Comparison of ENCODE assay signal across 15 cellular contexts in genomic region chr1:62515055-62515454, GRCh38.
DNase-seq lines count a peak whose midpoint lies in the region; ATAC-seq, FAIRE-seq and TF ChIP-seq lines count a peak whose summit lies in the region.
"Had no signal": no experiment of that assay in that cellular context is flagged by ENCODE, and none has a peak within 500 bp of the region (broad histone marks: within the 10 kb centered on the region; RNA-seq: fewer than 3 reads in every experiment).

No MANE protein-coding gene starts in this region.

- H3K27ac ChIP-seq in BLaER1 treated with 17β-estradiol and CSF1 and Interleukin-3, amounts not matched to agents 10 nM and 100 nM: peak overlapping the region in 8 of 11 experiments; percentile 40 to 75 (median 70); a peak in 16 of 22 replicates
- no peak overlapping the region for H3K27ac ChIP-seq in ascending aorta
- H3K27ac ChIP-seq: body of pancreas had no signal

- H3K27me3 ChIP-seq in BLaER1 treated with 17β-estradiol and CSF1 and Interleukin-3, amounts not matched to agents 10 nM and 100 nM: no peaks in the 10 kb centered on the region
- H3K27me3 ChIP-seq in bronchial epithelial cell (ENCODE audit: control insufficient read depth, insufficient read depth, low read length) (no peaks in the 10 kb centered on the region), HAP-1 (ENCODE audit: low read depth) (no peaks in the 10 kb centered on the region), ascending aorta (no peaks in the 10 kb centered on the region)
- H3K27me3 ChIP-seq: body of pancreas had no signal

- no peak for FAIRE-seq in bronchial epithelial cell (lab: Jason Lieb, UNC)

- in situ Hi-C loops in HAP-1 (cut with MboI; ENCODE audit: low sequenced_read_pairs): loop anchor here (25.0 kb wide), 1 partner anchor 222 kb away; no protein-coding TSS in a partner anchor

- H3K9ac ChIP-seq in BLaER1 treated with 17β-estradiol and CSF1 and Interleukin-3, amounts not matched to agents 10 nM and 100 nM: peak overlapping the region in 5 of 11 experiments; percentile 1 to 45 (median 14); a peak in 7 of 22 replicates

- TF ChIP-seq CTCF in bronchial epithelial cell (IDR thresholded peaks at IDR 0.05; ENCODE audit: insufficient read depth, low read length, severe bottlenecking): no peak
- no peak for TF ChIP-seq CTCF in ascending aorta (IDR thresholded peaks at IDR 0.05)

- intact Hi-C loops in ascending aorta (cut with DNase I): no loop called here

- peaks cover 24 to 71% (median 45%) of the 10 kb centered on the region in 11 experiments for H3K36me3 ChIP-seq in BLaER1 treated with 17β-estradiol and CSF1 and Interleukin-3, amounts not matched to agents 10 nM and 100 nM
- H3K36me3 ChIP-seq in bronchial epithelial cell (ENCODE audit: control insufficient read depth, insufficient read depth, low read length): no peaks in the 10 kb centered on the region
- no peaks in the 10 kb centered on the region for H3K36me3 ChIP-seq in HAP-1 (replicated peaks)
- H3K36me3 ChIP-seq in ascending aorta: peaks cover 12 to 18% of the 10 kb centered on the region in 2 donors

- H3K4me1 ChIP-seq in BLaER1 treated with 17β-estradiol and CSF1 and Interleukin-3, amounts not matched to agents 10 nM and 100 nM: peaks cover 12 to 26% (median 21%) of the 10 kb centered on the region in 10 experiments; a peak in 19 of 20 replicates
- H3K4me1 ChIP-seq in HAP-1 (no peaks in the 10 kb centered on the region), ascending aorta (no peaks in the 10 kb centered on the region)
- H3K4me1 ChIP-seq: body of pancreas had no signal

- H4K20me1 ChIP-seq in BLaER1 treated with 17β-estradiol and CSF1 and Interleukin-3, amounts not matched to agents 10 nM and 100 nM: no peaks in the 10 kb centered on the region

- H3K4me2 ChIP-seq in BLaER1 treated with 17β-estradiol and CSF1 and Interleukin-3, amounts not matched to agents 10 nM and 100 nM: peak overlapping the region; percentile 8 to 64 (median 45); a peak in 19 of 22 replicates

- H3K4me3 ChIP-seq in BLaER1 treated with 17β-estradiol and CSF1 and Interleukin-3, amounts not matched to agents 10 nM and 100 nM: no peak overlapping the region
- H3K4me3 ChIP-seq in bronchial epithelial cell (ENCODE audit: low read depth, low read length) (no peak overlapping the region), HAP-1 (no peak overlapping the region), ascending aorta (no peak overlapping the region)
- H3K4me3 ChIP-seq: body of pancreas had no signal

- ATAC-seq in GM19351 (IDR thresholded peaks at IDR 0.05; ENCODE audit: unreplicated experiment): no peak
- ATAC-seq: activated CD4-positive, CD25-positive, alpha-beta regulatory T cell treated with anti-CD3 and anti-CD28 coated beads, Interleukin-2, amount 50 U/mL, for 24 hours; body of pancreas; stimulated activated naive CD8-positive, alpha-beta T cell treated with anti-CD3 and anti-CD28 coated beads, Interleukin-15, amount 100 ng/mL, for 72 hours had no signal

- DNase-seq in MV-4-11 (lab: John Stamatoyannopoulos, UW) (peak; percentile 81), bronchial epithelial cell (ENCODE audit: low read depth) (peak; percentile 32), kidney glomerular epithelial cell (lab: John Stamatoyannopoulos, UW) (peak; percentile 36), HAP-1 (ENCODE audit: low spot score in 2 of 2) (no peak), ascending aorta (ENCODE audit: low spot score in 2 of 2) (no peak), superior temporal gyrus (ENCODE audit: extremely low spot score) (no peak)
- DNase-seq: activated naive CD4-positive, alpha-beta T cell treated with anti-CD3 and anti-CD28 coated beads for 36 hours; body of pancreas; DMS153; NCI-H2081; RPMI8226; stimulated activated naive CD8-positive, alpha-beta T cell treated with anti-CD3 and anti-CD28 coated beads, Interleukin-15, amount 100 ng/mL, for 72 hours had no signal

- peaks cover 20 to 24% (median 22%) of the 10 kb centered on the region in 11 experiments for H3K9me3 ChIP-seq in BLaER1 treated with 17β-estradiol and CSF1 and Interleukin-3, amounts not matched to agents 10 nM and 100 nM (replicated peaks in 1 of 11)
- H3K9me3 ChIP-seq in HAP-1 (no peaks in the 10 kb centered on the region), ascending aorta (no peaks in the 10 kb centered on the region)
- H3K9me3 ChIP-seq: body of pancreas had no signal

Comparison
In these comparisons a context has a peak if more than half of its experiments do, and no peak if none do; other contexts are left out.
1. H3K27ac ChIP-seq: peak in BLaER1 treated with 17β-estradiol and CSF1 and Interleukin-3, amounts not matched to agents 10 nM and 100 nM (8 of 11); none in ascending aorta (0 of 2).
2. DNase-seq: peak in MV-4-11 (single experiment), bronchial epithelial cell (single experiment) and kidney glomerular epithelial cell (single experiment); none in HAP-1 (0 of 2), ascending aorta (0 of 2) and superior temporal gyrus (single experiment).